1 cellular context compared by ENCODE assay signal in the genomic region with DNA sequence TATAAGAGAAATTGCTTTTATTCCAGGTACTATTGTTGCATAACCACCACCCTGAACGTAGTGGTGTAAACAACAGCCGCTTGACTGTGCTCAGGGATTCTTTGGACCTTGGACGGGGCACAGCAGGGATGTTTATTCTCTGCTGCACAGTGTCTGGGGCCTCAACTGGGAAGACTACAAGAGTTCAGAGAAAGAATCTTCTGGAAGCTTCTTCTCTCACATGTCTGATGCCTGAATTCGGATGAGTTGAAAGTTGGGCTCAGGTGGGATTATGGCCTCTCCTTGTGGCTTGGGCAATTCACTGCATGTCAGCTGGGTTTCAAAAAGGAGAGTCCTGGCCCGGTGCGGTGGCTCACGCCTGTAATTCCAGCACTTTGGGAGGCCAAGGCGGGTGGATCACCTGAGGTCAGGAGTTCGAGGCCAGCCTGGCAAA.
TF ChIP-seq lines count a peak whose summit lies in the region.

No MANE protein-coding gene starts in this region.

TF ChIP-seq in HepG2, 621 proteins besides CTCF, POLR2A, EP300 and RAD21 (continued from another document and continues in another):
- TF ChIP-seq, protein P1, sequence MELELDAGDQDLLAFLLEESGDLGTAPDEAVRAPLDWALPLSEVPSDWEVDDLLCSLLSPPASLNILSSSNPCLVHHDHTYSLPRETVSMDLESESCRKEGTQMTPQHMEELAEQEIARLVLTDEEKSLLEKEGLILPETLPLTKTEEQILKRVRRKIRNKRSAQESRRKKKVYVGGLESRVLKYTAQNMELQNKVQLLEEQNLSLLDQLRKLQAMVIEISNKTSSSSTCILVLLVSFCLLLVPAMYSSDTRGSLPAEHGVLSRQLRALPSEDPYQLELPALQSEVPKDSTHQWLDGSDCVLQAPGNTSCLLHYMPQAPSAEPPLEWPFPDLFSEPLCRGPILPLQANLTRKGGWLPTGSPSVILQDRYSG (CRISPR knock-in tag; IDR thresholded peaks at IDR 0.05): no peak
- TF ChIP-seq, protein P2, sequence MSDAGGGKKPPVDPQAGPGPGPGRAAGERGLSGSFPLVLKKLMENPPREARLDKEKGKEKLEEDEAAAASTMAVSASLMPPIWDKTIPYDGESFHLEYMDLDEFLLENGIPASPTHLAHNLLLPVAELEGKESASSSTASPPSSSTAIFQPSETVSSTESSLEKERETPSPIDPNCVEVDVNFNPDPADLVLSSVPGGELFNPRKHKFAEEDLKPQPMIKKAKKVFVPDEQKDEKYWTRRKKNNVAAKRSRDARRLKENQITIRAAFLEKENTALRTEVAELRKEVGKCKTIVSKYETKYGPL (CRISPR knock-in tag; IDR thresholded peaks at IDR 0.05): peak; percentile 96
- no peak for TF ChIP-seq SNAI1 (CRISPR knock-in tag; IDR thresholded peaks at IDR 0.05; ENCODE audit: borderline replicate concordance)
- no peak; the same call in 1 of the 2 replicates for TF ChIP-seq ETV5 (CRISPR knock-in tag; IDR thresholded peaks at IDR 0.05; ENCODE audit: borderline replicate concordance)
- TF ChIP-seq HOXA5 (CRISPR knock-in tag; IDR thresholded peaks at IDR 0.05): no peak
- TF ChIP-seq, protein P3, sequence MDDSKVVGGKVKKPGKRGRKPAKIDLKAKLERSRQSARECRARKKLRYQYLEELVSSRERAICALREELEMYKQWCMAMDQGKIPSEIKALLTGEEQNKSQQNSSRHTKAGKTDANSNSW (CRISPR knock-in tag; IDR thresholded peaks at IDR 0.05; ENCODE audit: borderline replicate concordance): no peak
- TF ChIP-seq ZNF17 (CRISPR knock-in tag; IDR thresholded peaks at IDR 0.05): no peak
- TF ChIP-seq MEIS1 (CRISPR knock-in tag; IDR thresholded peaks at IDR 0.05; ENCODE audit: borderline replicate concordance): no peak
- TF ChIP-seq YEATS2 (CRISPR knock-in tag; IDR thresholded peaks at IDR 0.05; ENCODE audit: borderline replicate concordance): no peak
- TF ChIP-seq DPF2 (CRISPR knock-in tag; IDR thresholded peaks at IDR 0.05; ENCODE audit: borderline replicate concordance, low read depth): peak; percentile 57; the same call in 1 of the 2 replicates
- TF ChIP-seq ZNF720 (CRISPR knock-in tag; IDR thresholded peaks at IDR 0.05): no peak
- no peak for TF ChIP-seq RBFOX2 (IDR thresholded peaks at IDR 0.05; ENCODE audit: low read depth, low read length)
- no peak for TF ChIP-seq MEF2D (CRISPR knock-in tag; IDR thresholded peaks at IDR 0.05)
- no peak for TF ChIP-seq SOX6 (IDR thresholded peaks at IDR 0.05)
- TF ChIP-seq SOX6 (CRISPR knock-in tag; IDR thresholded peaks at IDR 0.05): peak; percentile 66
- TF ChIP-seq ZBTB42 (CRISPR knock-in tag; IDR thresholded peaks at IDR 0.05): no peak
- TF ChIP-seq RFX1 (IDR thresholded peaks at IDR 0.05): no peak
- TF ChIP-seq, protein P4, sequence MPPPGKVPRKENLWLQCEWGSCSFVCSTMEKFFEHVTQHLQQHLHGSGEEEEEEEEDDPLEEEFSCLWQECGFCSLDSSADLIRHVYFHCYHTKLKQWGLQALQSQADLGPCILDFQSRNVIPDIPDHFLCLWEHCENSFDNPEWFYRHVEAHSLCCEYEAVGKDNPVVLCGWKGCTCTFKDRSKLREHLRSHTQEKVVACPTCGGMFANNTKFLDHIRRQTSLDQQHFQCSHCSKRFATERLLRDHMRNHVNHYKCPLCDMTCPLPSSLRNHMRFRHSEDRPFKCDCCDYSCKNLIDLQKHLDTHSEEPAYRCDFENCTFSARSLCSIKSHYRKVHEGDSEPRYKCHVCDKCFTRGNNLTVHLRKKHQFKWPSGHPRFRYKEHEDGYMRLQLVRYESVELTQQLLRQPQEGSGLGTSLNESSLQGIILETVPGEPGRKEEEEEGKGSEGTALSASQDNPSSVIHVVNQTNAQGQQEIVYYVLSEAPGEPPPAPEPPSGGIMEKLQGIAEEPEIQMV (CRISPR knock-in tag; IDR thresholded peaks at IDR 0.05; ENCODE audit: low read depth): no peak
- TF ChIP-seq, protein P5, sequence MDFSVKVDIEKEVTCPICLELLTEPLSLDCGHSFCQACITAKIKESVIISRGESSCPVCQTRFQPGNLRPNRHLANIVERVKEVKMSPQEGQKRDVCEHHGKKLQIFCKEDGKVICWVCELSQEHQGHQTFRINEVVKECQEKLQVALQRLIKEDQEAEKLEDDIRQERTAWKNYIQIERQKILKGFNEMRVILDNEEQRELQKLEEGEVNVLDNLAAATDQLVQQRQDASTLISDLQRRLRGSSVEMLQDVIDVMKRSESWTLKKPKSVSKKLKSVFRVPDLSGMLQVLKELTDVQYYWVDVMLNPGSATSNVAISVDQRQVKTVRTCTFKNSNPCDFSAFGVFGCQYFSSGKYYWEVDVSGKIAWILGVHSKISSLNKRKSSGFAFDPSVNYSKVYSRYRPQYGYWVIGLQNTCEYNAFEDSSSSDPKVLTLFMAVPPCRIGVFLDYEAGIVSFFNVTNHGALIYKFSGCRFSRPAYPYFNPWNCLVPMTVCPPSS (IDR thresholded peaks at IDR 0.05): no peak
- no peak for TF ChIP-seq REXO4 (CRISPR knock-in tag; IDR thresholded peaks at IDR 0.05; ENCODE audit: borderline replicate concordance)
- no peak for TF ChIP-seq ELF4 (CRISPR knock-in tag; IDR thresholded peaks at IDR 0.05; ENCODE audit: borderline replicate concordance)
- TF ChIP-seq ARNT2 (CRISPR knock-in tag; IDR thresholded peaks at IDR 0.05; ENCODE audit: low read depth): no peak; the same call in 1 of the 2 replicates
- TF ChIP-seq CBX2 (IDR thresholded peaks at IDR 0.05; ENCODE audit: low read depth, low read length): no peak
- no peak for TF ChIP-seq CBX2 (CRISPR knock-in tag; IDR thresholded peaks at IDR 0.05; ENCODE audit: low read depth)
- no peak for TF ChIP-seq MAF1 (CRISPR knock-in tag; IDR thresholded peaks at IDR 0.05; ENCODE audit: borderline replicate concordance)
- TF ChIP-seq HES4 (CRISPR knock-in tag; IDR thresholded peaks at IDR 0.05; ENCODE audit: borderline replicate concordance): no peak
- no peak for TF ChIP-seq ARNT (IDR thresholded peaks at IDR 0.05)
- TF ChIP-seq, protein P6, sequence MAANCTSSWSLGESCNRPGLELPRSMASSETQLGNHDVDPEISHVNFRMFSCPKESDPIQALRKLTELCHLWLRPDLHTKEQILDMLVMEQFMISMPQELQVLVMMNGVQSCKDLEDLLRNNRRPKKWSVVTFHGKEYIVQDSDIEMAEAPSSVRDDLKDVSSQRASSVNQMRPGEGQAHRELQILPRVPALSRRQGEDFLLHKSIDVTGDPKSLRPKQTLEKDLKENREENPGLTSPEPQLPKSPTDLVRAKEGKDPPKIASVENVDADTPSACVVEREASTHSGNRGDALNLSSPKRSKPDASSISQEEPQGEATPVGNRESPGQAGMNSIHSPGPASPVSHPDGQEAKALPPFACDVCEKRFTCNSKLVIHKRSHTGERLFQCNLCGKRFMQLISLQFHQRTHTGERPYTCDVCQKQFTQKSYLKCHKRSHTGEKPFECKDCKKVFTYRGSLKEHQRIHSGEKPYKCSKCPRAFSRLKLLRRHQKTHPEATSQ (CRISPR knock-in tag; IDR thresholded peaks at IDR 0.05; ENCODE audit: borderline replicate concordance): 0 out of 2 replicates have a peak, but pooled peaks have one; percentile 45
- TF ChIP-seq ZKSCAN8 (CRISPR knock-in tag; IDR thresholded peaks at IDR 0.05; ENCODE audit: borderline replicate concordance): peak; percentile 99
- TF ChIP-seq, protein P7, sequence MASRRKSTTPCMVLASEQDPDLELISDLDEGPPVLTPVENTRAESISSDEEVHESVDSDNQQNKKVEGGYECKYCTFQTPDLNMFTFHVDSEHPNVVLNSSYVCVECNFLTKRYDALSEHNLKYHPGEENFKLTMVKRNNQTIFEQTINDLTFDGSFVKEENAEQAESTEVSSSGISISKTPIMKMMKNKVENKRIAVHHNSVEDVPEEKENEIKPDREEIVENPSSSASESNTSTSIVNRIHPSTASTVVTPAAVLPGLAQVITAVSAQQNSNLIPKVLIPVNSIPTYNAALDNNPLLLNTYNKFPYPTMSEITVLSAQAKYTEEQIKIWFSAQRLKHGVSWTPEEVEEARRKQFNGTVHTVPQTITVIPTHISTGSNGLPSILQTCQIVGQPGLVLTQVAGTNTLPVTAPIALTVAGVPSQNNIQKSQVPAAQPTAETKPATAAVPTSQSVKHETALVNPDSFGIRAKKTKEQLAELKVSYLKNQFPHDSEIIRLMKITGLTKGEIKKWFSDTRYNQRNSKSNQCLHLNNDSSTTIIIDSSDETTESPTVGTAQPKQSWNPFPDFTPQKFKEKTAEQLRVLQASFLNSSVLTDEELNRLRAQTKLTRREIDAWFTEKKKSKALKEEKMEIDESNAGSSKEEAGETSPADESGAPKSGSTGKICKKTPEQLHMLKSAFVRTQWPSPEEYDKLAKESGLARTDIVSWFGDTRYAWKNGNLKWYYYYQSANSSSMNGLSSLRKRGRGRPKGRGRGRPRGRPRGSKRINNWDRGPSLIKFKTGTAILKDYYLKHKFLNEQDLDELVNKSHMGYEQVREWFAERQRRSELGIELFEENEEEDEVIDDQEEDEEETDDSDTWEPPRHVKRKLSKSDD (CRISPR knock-in tag; IDR thresholded peaks at IDR 0.05; ENCODE audit: low read depth): no peak
- no peak for TF ChIP-seq TGIF2 (CRISPR knock-in tag; IDR thresholded peaks at IDR 0.05)
- TF ChIP-seq ZNF556 (CRISPR knock-in tag; IDR thresholded peaks at IDR 0.05; ENCODE audit: borderline replicate concordance): no peak
- TF ChIP-seq ZNF614 (CRISPR knock-in tag; IDR thresholded peaks at IDR 0.05; ENCODE audit: borderline replicate concordance): peak; percentile 44; the same call in 1 of the 2 replicates
- TF ChIP-seq GLI4 (CRISPR knock-in tag; IDR thresholded peaks at IDR 0.05; ENCODE audit: borderline replicate concordance): no peak
- no peak for TF ChIP-seq CCAR2 (optimal IDR thresholded peaks at IDR 0.05; ENCODE audit: low read depth, low read length)
- peak; percentile 86; the same call in 1 of the 2 replicates for TF ChIP-seq FOXO1 (CRISPR knock-in tag; IDR thresholded peaks at IDR 0.05)
- no peak for TF ChIP-seq ZNF292 (CRISPR knock-in tag; IDR thresholded peaks at IDR 0.05; ENCODE audit: borderline replicate concordance, low read depth)
- no peak for TF ChIP-seq ZNF589 (CRISPR knock-in tag; conservative IDR thresholded peaks at IDR 0.05)
- TF ChIP-seq ZNF3 (CRISPR knock-in tag; IDR thresholded peaks at IDR 0.05): no peak
- TF ChIP-seq ZNF431 (CRISPR knock-in tag; IDR thresholded peaks at IDR 0.05; ENCODE audit: borderline replicate concordance, low read depth): no peak
- peak; percentile 68 for TF ChIP-seq HNF4G (IDR thresholded peaks at IDR 0.05; ENCODE audit: borderline replicate concordance, low read depth, low read length)
- peak; percentile 84 for TF ChIP-seq HNF4G (CRISPR knock-in tag; IDR thresholded peaks at IDR 0.05; ENCODE audit: borderline replicate concordance, low read depth)
- TF ChIP-seq, protein P8, sequence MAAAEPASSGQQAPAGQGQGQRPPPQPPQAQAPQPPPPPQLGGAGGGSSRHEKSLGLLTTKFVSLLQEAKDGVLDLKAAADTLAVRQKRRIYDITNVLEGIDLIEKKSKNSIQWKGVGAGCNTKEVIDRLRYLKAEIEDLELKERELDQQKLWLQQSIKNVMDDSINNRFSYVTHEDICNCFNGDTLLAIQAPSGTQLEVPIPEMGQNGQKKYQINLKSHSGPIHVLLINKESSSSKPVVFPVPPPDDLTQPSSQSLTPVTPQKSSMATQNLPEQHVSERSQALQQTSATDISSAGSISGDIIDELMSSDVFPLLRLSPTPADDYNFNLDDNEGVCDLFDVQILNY (CRISPR knock-in tag; conservative IDR thresholded peaks at IDR 0.05): no peak
- no peak for TF ChIP-seq LCORL (IDR thresholded peaks at IDR 0.05)
- TF ChIP-seq LCORL (CRISPR knock-in tag; IDR thresholded peaks at IDR 0.05): 0 out of 2 replicates have a peak, but pooled peaks have one; percentile 31
- TF ChIP-seq, protein P9, sequence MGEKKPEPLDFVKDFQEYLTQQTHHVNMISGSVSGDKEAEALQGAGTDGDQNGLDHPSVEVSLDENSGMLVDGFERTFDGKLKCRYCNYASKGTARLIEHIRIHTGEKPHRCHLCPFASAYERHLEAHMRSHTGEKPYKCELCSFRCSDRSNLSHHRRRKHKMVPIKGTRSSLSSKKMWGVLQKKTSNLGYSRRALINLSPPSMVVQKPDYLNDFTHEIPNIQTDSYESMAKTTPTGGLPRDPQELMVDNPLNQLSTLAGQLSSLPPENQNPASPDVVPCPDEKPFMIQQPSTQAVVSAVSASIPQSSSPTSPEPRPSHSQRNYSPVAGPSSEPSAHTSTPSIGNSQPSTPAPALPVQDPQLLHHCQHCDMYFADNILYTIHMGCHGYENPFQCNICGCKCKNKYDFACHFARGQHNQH (CRISPR knock-in tag; IDR thresholded peaks at IDR 0.05): 0 out of 2 replicates have a peak, but pooled peaks have one; percentile 55
- no peak for TF ChIP-seq SMC3 (IDR thresholded peaks at IDR 0.05; ENCODE audit: low read length)
- no peak for TF ChIP-seq ZNF180 (CRISPR knock-in tag; IDR thresholded peaks at IDR 0.05; ENCODE audit: borderline replicate concordance, low read depth)
- TF ChIP-seq, protein P10, sequence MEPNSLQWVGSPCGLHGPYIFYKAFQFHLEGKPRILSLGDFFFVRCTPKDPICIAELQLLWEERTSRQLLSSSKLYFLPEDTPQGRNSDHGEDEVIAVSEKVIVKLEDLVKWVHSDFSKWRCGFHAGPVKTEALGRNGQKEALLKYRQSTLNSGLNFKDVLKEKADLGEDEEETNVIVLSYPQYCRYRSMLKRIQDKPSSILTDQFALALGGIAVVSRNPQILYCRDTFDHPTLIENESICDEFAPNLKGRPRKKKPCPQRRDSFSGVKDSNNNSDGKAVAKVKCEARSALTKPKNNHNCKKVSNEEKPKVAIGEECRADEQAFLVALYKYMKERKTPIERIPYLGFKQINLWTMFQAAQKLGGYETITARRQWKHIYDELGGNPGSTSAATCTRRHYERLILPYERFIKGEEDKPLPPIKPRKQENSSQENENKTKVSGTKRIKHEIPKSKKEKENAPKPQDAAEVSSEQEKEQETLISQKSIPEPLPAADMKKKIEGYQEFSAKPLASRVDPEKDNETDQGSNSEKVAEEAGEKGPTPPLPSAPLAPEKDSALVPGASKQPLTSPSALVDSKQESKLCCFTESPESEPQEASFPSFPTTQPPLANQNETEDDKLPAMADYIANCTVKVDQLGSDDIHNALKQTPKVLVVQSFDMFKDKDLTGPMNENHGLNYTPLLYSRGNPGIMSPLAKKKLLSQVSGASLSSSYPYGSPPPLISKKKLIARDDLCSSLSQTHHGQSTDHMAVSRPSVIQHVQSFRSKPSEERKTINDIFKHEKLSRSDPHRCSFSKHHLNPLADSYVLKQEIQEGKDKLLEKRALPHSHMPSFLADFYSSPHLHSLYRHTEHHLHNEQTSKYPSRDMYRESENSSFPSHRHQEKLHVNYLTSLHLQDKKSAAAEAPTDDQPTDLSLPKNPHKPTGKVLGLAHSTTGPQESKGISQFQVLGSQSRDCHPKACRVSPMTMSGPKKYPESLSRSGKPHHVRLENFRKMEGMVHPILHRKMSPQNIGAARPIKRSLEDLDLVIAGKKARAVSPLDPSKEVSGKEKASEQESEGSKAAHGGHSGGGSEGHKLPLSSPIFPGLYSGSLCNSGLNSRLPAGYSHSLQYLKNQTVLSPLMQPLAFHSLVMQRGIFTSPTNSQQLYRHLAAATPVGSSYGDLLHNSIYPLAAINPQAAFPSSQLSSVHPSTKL (CRISPR knock-in tag; IDR thresholded peaks at IDR 0.05): peak; percentile 80
- peak; percentile 51; the same call in 1 of the 2 replicates for TF ChIP-seq ZNF430 (CRISPR knock-in tag; IDR thresholded peaks at IDR 0.05)
- no peak for TF ChIP-seq RFXANK (CRISPR knock-in tag; IDR thresholded peaks at IDR 0.05)
- TF ChIP-seq ZNF775 (CRISPR knock-in tag; IDR thresholded peaks at IDR 0.05; ENCODE audit: borderline replicate concordance): no peak
- no peak for TF ChIP-seq ZNF781 (CRISPR knock-in tag; IDR thresholded peaks at IDR 0.05; ENCODE audit: borderline replicate concordance, not compliant biosample characterization)
- no peak for TF ChIP-seq ZNF136 (CRISPR knock-in tag; IDR thresholded peaks at IDR 0.05; ENCODE audit: low read depth)
- TF ChIP-seq HOXA3 (CRISPR knock-in tag; IDR thresholded peaks at IDR 0.05): peak; percentile 56; the same call in 1 of the 2 replicates
- no peak for TF ChIP-seq SMAD3 (CRISPR knock-in tag; IDR thresholded peaks at IDR 0.05)
- no peak for TF ChIP-seq PITX1 (CRISPR knock-in tag; IDR thresholded peaks at IDR 0.05)
